In the genomic region with DNA sequence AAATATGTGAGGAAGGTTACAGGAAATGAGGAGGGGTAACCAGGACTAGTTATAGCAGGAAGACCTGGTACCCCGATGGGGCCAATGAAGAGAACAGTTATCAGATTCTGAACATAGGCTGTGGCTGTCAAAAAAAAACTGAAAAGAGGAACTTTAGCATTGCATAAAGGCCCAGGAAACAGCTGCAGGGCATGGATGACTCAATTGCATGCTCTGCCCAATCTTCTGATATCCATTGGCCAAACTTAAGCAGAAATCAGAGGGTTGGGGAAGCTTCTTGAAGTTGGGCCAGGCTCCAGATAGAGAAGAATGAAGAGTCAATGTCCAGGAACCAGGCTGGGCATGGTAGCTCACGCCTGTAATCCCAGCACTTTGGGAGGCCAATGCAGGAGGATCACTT, we compare ENCODE assay signal across 10 cellular contexts.
DNase-seq lines count a peak whose midpoint lies in the region; ATAC-seq, FAIRE-seq and TF ChIP-seq lines count a peak whose summit lies in the region.
"Had no signal": no experiment of that assay in that cellular context is flagged by ENCODE, and none has a peak within 500 bp of the region (broad histone marks: within the 10 kb centered on the region; RNA-seq: fewer than 3 reads in every experiment).

No MANE protein-coding gene starts in this region.

- H3K36me3 Mint-ChIP-seq in MCF 10A (ENCODE audit: insufficient read depth, unreplicated experiment), result no peaks in the 10 kb centered on the region
- H3K36me3 Mint-ChIP-seq: brain had no signal

- H3K4me2 ChIP-seq in mammary epithelial cell (ENCODE audit: insufficient read depth, low read depth, low read length), result no peak overlapping the region

- 50% methylated on average over 2 of the region's 2 CpGs for whole genome bisulfite sequencing in mammary epithelial cell (ENCODE audit: low coverage, missing lambda C conversion rate)
- 60 to 76% (median 64%) methylated on average over 1 to 2 of the region's 2 CpGs for WGBS in adrenal gland, 4 donors

- H3K36me3 ChIP-seq in mammary epithelial cell (ENCODE audit: insufficient read depth, low read length) (no peaks in the 10 kb centered on the region), adrenal gland (replicated peaks in 1 of 2) (no peaks in the 10 kb centered on the region)

- no peaks in the 10 kb centered on the region for H3K79me2 ChIP-seq in mammary epithelial cell (ENCODE audit: insufficient read depth, low read length)

- no TSS peak for BruUV-seq in MCF 10A (replicated peaks; lab: Mats Ljungman, UMichigan)
- BruUV-seq in mammary epithelial cell (replicated peaks; lab: Mats Ljungman, UMichigan), result no TSS peak

- H3K9me3 ChIP-seq in mammary epithelial cell (replicated peaks; ENCODE audit: insufficient read depth, low read length), result peaks cover 2% of the 10 kb centered on the region
- no peaks in the 10 kb centered on the region for H3K9me3 ChIP-seq in adrenal gland (replicated peaks in 1 of 3)

- dilution Hi-C loops in mammary epithelial cell (cut with HindIII; ENCODE audit: low sequenced_read_pairs), result no loop called here

- in situ Hi-C loops in mammary epithelial cell (cut with MboI; ENCODE audit: low sequenced_read_pairs in 2 of 2), result no loop called here
- in situ Hi-C loops in KBM-7 (cut with MboI; ENCODE audit: low pct_unique_long_range_greater_than_20kb, low sequenced_read_pairs), result no loop called here

- peak overlapping the region; percentile 63 for H3K27ac Mint-ChIP-seq in MCF 10A (ENCODE audit: low read depth, unreplicated experiment)

- no peak overlapping the region for H3K4me3 Mint-ChIP-seq in MCF 10A (ENCODE audit: unreplicated experiment)
- H3K4me3 Mint-ChIP-seq: brain had no signal

- H3K27ac ChIP-seq in mammary epithelial cell (ENCODE audit: insufficient read depth, low read depth, low read length), result no peak overlapping the region
- H3K27ac ChIP-seq in adrenal gland, result peak overlapping the region in 2 of 5 donors; percentile 27 to 49

- H2AFZ ChIP-seq in mammary epithelial cell (ENCODE audit: low read depth, low read length), result no peak overlapping the region

- no peaks in the 10 kb centered on the region for H3K4me1 ChIP-seq in mammary epithelial cell (ENCODE audit: insufficient read depth, low read length)
- peaks cover 0 to 5% of the 10 kb centered on the region in 2 donors for H3K4me1 ChIP-seq in adrenal gland (replicated peaks in 1 of 2)

- H3K4me1 Mint-ChIP-seq in MCF 10A (ENCODE audit: insufficient read depth, unreplicated experiment), result peaks cover 9% of the 10 kb centered on the region
- H3K4me1 Mint-ChIP-seq: brain had no signal

- no peak for TF ChIP-seq CTCF in MCF 10A (IDR thresholded peaks at IDR 0.05; ENCODE audit: unreplicated experiment)
- no peak for TF ChIP-seq CTCF in mammary epithelial cell (conservative IDR thresholded peaks at IDR 0.05 in 1 of 2, IDR thresholded peaks at IDR 0.05 in 1 of 2; ENCODE audit: extremely low read depth in 1 of 2, insufficient read depth in 1 of 2, low read depth in 1 of 2, low read length in 2 of 2)
- TF ChIP-seq CTCF in adrenal gland (IDR thresholded peaks at IDR 0.05), result no peak

- no peak overlapping the region for H3K4me3 ChIP-seq in mammary epithelial cell (replicated peaks in 1 of 3; ENCODE audit: insufficient read depth in 1 of 3, low read depth in 2 of 3, low read length in 3 of 3)
- H3K4me3 ChIP-seq in adrenal gland, result no peak overlapping the region

- peak; percentile 84 for ATAC-seq in sciatic nerve
- ATAC-seq in GM21515 (IDR thresholded peaks at IDR 0.05; ENCODE audit: unreplicated experiment), result no peak

- no peaks in the 10 kb centered on the region for H3K27me3 Mint-ChIP-seq in MCF 10A (ENCODE audit: insufficient read depth, unreplicated experiment)

- TF ChIP-seq POLR2A in adrenal gland (IDR thresholded peaks at IDR 0.05) (no peak), GM12892 (IDR thresholded peaks at IDR 0.05; ENCODE audit: low read depth, low read length) (no peak)

- POLR2A ChIA-PET in MCF 10A (lab: Yijun Ruan, JAX), result interaction anchor here (0.7 kb wide), 1 partner anchor 10 kb away, joined by 4 read pairs; no protein-coding TSS in a partner anchor

- H3K9ac ChIP-seq in mammary epithelial cell (ENCODE audit: insufficient read depth, low read length), result no peak overlapping the region

- H4K20me1 ChIP-seq in mammary epithelial cell (ENCODE audit: insufficient read depth, low read length), result no peaks in the 10 kb centered on the region

- no peaks in the 10 kb centered on the region for H3K27me3 ChIP-seq in mammary epithelial cell (ENCODE audit: insufficient read depth, low read length)
- H3K27me3 ChIP-seq in adrenal gland, result no peaks in the 10 kb centered on the region

- peak; percentile 0 for DNase-seq in MCF 10A (ENCODE audit: unreplicated experiment)
- DNase-seq in mammary epithelial cell, result no peak
- DNase-seq in KBM-7, result peak; percentile 96
- peak; percentile 15 to 48 (median 23) for DNase-seq in adrenal gland
- no peak for DNase-seq in sciatic nerve (ENCODE audit: low spot score)
- DNase-seq in GM12892 (ENCODE audit: insufficient read length), result no peak
- no peak for DNase-seq in stimulated activated CD4-positive, alpha-beta T cell treated with anti-CD3 and anti-CD28 coated beads, Interleukin-4, amount 100 ng/mL, for 4 hours
- DNase-seq: 8988T had no signal

- H3K9me3 Mint-ChIP-seq in MCF 10A (ENCODE audit: unreplicated experiment), result peaks cover 8% of the 10 kb centered on the region
- H3K9me3 Mint-ChIP-seq: brain had no signal

- no peak for FAIRE-seq in GM12892 (lab: Jason Lieb, UNC)

- intact Hi-C loops in MCF 10A (cut with micrococcal nuclease), result no loop called here
- intact Hi-C loops in mammary epithelial cell (cut with micrococcal nuclease), result no loop called here
- intact Hi-C loops in adrenal gland (cut with DNase I), result no loop called here
- intact Hi-C loops in sciatic nerve (cut with DNase I), result no loop called here

- CTCF ChIA-PET in MCF 10A (lab: Yijun Ruan, JAX), result interaction anchor here (0.6 kb wide), 1 partner anchor 215 kb away, joined by 4 read pairs; no protein-coding TSS in a partner anchor
- CTCF ChIA-PET in mammary epithelial cell (lab: Charles Lee; ENCODE audit: low non-redundant PET), result no interaction called here

Comparison
In these comparisons a context has a peak if more than half of its experiments do, and no peak if none do; other contexts are left out.
1. DNase-seq: peak in MCF 10A (single experiment), KBM-7 (single experiment) and adrenal gland (7 of 7); none in mammary epithelial cell (single experiment), sciatic nerve (single experiment), GM12892 (single experiment) and stimulated activated CD4-positive, alpha-beta T cell treated with anti-CD3 and anti-CD28 coated beads, Interleukin-4, amount 100 ng/mL, for 4 hours (0 of 2).